ENCODE assay signal across 21 cellular contexts in genomic region chr11:129855086-129855485, GRCh38. TPM values are rescaled to one million over a fixed set of nuclear protein-coding genes. Genes with fewer than 3 reads are reported as not detected.
A peak's percentile ranks its signal among the peaks of the same experiment; 100 is the strongest.
DNase-seq lines count a peak whose midpoint lies in the region; ATAC-seq, FAIRE-seq and TF ChIP-seq lines count a peak whose summit lies in the region.
"Had no signal": no experiment of that assay in that cellular context is flagged by ENCODE, and none has a peak within 500 bp of the region (broad histone marks: within the 10 kb centered on the region; RNA-seq: fewer than 3 reads in every experiment).

No MANE protein-coding gene starts in this region.

- intact Hi-C loops in HepG2 (cut with micrococcal nuclease; ENCODE audit: unreplicated experiment) (no loop called here), right lobe of liver (cut with DNase I) (no loop called here), breast epithelium (cut with DNase I; ENCODE audit: low total_unique reads) (no loop called here)

- no peak for TF ChIP-seq POLR2A in HepG2 (IDR thresholded peaks at IDR 0.05; ENCODE audit: insufficient read depth in 1 of 2, low read depth in 2 of 2, low read length in 2 of 2)
- TF ChIP-seq POLR2A in right lobe of liver (IDR thresholded peaks at IDR 0.05) = no peak
- TF ChIP-seq POLR2A in breast epithelium (IDR thresholded peaks at IDR 0.05) = no peak

- DNase-seq in NCI-H1436 (lab: John Stamatoyannopoulos, UW) = peak; percentile 1
- DNase-seq in NCI-H1436 treated with DMSO at 0.1 percent for 48 hours (lab: John Stamatoyannopoulos, UW) = no peak
- DNase-seq in HepG2 (ENCODE audit: low spot score) = no peak
- no peak for DNase-seq in right lobe of liver
- no peak for DNase-seq in breast epithelium (ENCODE audit: low spot score in 2 of 2)
- no peak for DNase-seq in type B pancreatic cell (ENCODE audit: extremely low spot score, unreplicated experiment)
- DNase-seq in D721Med (ENCODE audit: insufficient read length, low spot score) = no peak
- DNase-seq in SW480 (ENCODE audit: low spot score) = no peak
- DNase-seq: 8988T; erythroblast; GF-D8; kidney glomerular epithelial cell; NCI-H146; NCI-H774; OCI-M1; stimulated activated CD4-positive, alpha-beta T cell treated with anti-CD3 and anti-CD28 coated beads, Interleukin-12 subunit alpha, Interleukin-12 subunit beta, amount 100 ng/mL, for 4 hours had no signal

- WGBS in HepG2 (ENCODE audit: low lambda C conversion rate) = 96% methylated on average over 10 of the region's 11 CpGs
- 80% methylated on average over 1 of the region's 11 CpGs for WGBS in right lobe of liver (ENCODE audit: insufficient coverage, low coverage, low lambda C conversion rate, missing lambda C conversion rate)

- TF ChIP-seq CTCF in HepG2 (CRISPR knock-in tag; IDR thresholded peaks at IDR 0.05) = no peak
- no peak for TF ChIP-seq CTCF in right lobe of liver (IDR thresholded peaks at IDR 0.05)
- no peak for TF ChIP-seq CTCF in breast epithelium (IDR thresholded peaks at IDR 0.05)
- TF ChIP-seq CTCF in type B pancreatic cell (conservative IDR thresholded peaks at IDR 0.05) = no peak
- no peak for TF ChIP-seq CTCF in D721Med (IDR thresholded peaks at IDR 0.05; ENCODE audit: insufficient read depth, missing control alignments)

- TF ChIP-seq RAD21 in HepG2 (CRISPR knock-in tag; IDR thresholded peaks at IDR 0.05) = no peak

- TF ChIP-seq EP300 in HepG2 (IDR thresholded peaks at IDR 0.05; ENCODE audit: low read depth in 2 of 2, low read length in 2 of 2) = no peak
- TF ChIP-seq EP300 in HepG2 (CRISPR knock-in tag; IDR thresholded peaks at IDR 0.05; ENCODE audit: borderline replicate concordance) = no peak

- FAIRE-seq in HepG2 (lab: Jason Lieb, UNC) = no peak
- FAIRE-seq in D721Med (lab: Jason Lieb, UNC) = no peak

- H3K4me2 ChIP-seq in HepG2 (ENCODE audit: low read depth, low read length) = no peak overlapping the region

- ATAC-seq in HepG2 (no peak), right lobe of liver (no peak)
- ATAC-seq: gastroesophageal sphincter, WTC11 had no signal

- peaks cover 11 to 40% of the 10 kb centered on the region in 2 experiments for H3K36me3 ChIP-seq in HepG2 (replicated peaks in 1 of 2; ENCODE audit: control insufficient read depth in 1 of 2, insufficient read depth in 2 of 2, low read length in 2 of 2)
- no peaks in the 10 kb centered on the region for H3K36me3 ChIP-seq in right lobe of liver
- no peaks in the 10 kb centered on the region for H3K36me3 ChIP-seq in breast epithelium

- CTCF ChIA-PET in HepG2 (lab: Yijun Ruan, JAX; ENCODE audit: low intra/inter-chr PET ratio, low total read pairs) = no interaction called here

- peaks cover 12% of the 10 kb centered on the region for H3K9me3 Mint-ChIP-seq in type B pancreatic cell
- H3K9me3 Mint-ChIP-seq: activated T-helper 2 cell treated with anti-CD3 and anti-CD28 coated beads, Interferon-gamma antibody, Interleukin-2, Interleukin-4, amounts not matched to agents 10 μg/mL and 5 μg/mL and 100 μg/mL, durations not matched to agents 14 hours and 24 hours and 36 hours; central memory CD8-positive, alpha-beta T cell; WTC11 had no signal

- no TSS peak for BruUV-seq in HepG2 (replicated peaks; lab: Mats Ljungman, UMichigan)

- H3K36me3 Mint-ChIP-seq in type B pancreatic cell = peaks cover 12% of the 10 kb centered on the region

- H3K4me3 Mint-ChIP-seq in type B pancreatic cell = no peak overlapping the region
- H3K4me3 Mint-ChIP-seq: central memory CD8-positive, alpha-beta T cell; WTC11 had no signal

- POLR2A ChIA-PET in HepG2 (lab: Yijun Ruan, JAX) = no interaction called here

- no peak overlapping the region for H2AFZ ChIP-seq in HepG2 (ENCODE audit: low read length)

- in situ Hi-C loops in HepG2 (cut with HindIII; ENCODE audit: extremely low pct_ligation_motif_present, low pct_unique_long_range_greater_than_20kb) = no loop called here

- H3K9ac ChIP-seq in HepG2 (ENCODE audit: insufficient read depth, low read depth, low read length) = no peak overlapping the region

- H3K4me3 ChIP-seq in HepG2 (replicated peaks in 1 of 3; ENCODE audit: insufficient read depth in 1 of 3, low read depth in 2 of 3, low read length in 3 of 3) = no peak overlapping the region
- no peak overlapping the region for H3K4me3 ChIP-seq in right lobe of liver
- H3K4me3 ChIP-seq in breast epithelium = no peak overlapping the region
- H3K4me3 ChIP-seq: gastroesophageal sphincter had no signal

- H4K20me1 ChIP-seq in HepG2 (ENCODE audit: insufficient read depth, low read length) = no peaks in the 10 kb centered on the region

- H3K9me3 ChIP-seq in HepG2 (ENCODE audit: low read length) (no peaks in the 10 kb centered on the region), right lobe of liver (no peaks in the 10 kb centered on the region), breast epithelium (no peaks in the 10 kb centered on the region)
- H3K9me3 ChIP-seq: gastroesophageal sphincter had no signal

- no peaks in the 10 kb centered on the region for H3K79me2 ChIP-seq in HepG2 (ENCODE audit: insufficient read depth, low read length)

- no peak overlapping the region for H3K27ac ChIP-seq in HepG2 (ENCODE audit: extremely low read length, insufficient read depth, low read length)
- no peak overlapping the region for H3K27ac ChIP-seq in right lobe of liver
- peak overlapping the region; percentile 78 to 89 for H3K27ac ChIP-seq in breast epithelium
- H3K27ac ChIP-seq: gastroesophageal sphincter had no signal

- H3K4me1 Mint-ChIP-seq in type B pancreatic cell (ENCODE audit: unreplicated experiment) = peaks cover 24% of the 10 kb centered on the region
- H3K4me1 Mint-ChIP-seq: WTC11 had no signal

- no peaks in the 10 kb centered on the region for H3K27me3 ChIP-seq in HepG2 (ENCODE audit: control insufficient read depth in 1 of 2, insufficient read depth in 2 of 2, low read length in 2 of 2)
- H3K27me3 ChIP-seq in right lobe of liver = no peaks in the 10 kb centered on the region
- no peaks in the 10 kb centered on the region for H3K27me3 ChIP-seq in breast epithelium
- H3K27me3 ChIP-seq: gastroesophageal sphincter had no signal

- no peaks in the 10 kb centered on the region for H3K27me3 Mint-ChIP-seq in type B pancreatic cell
- H3K27me3 Mint-ChIP-seq: central memory CD8-positive, alpha-beta T cell had no signal

- peaks cover 41% of the 10 kb centered on the region for H3K4me1 ChIP-seq in HepG2 (ENCODE audit: insufficient read depth, low read length)
- peaks cover 0 to 10% (median 5%) of the 10 kb centered on the region in 4 donors for H3K4me1 ChIP-seq in right lobe of liver
- H3K4me1 ChIP-seq in breast epithelium = peaks cover 0 to 16% of the 10 kb centered on the region in 2 donors
- H3K4me1 ChIP-seq: gastroesophageal sphincter had no signal

- H3K27ac Mint-ChIP-seq in type B pancreatic cell = peak overlapping the region; percentile 97
- H3K27ac Mint-ChIP-seq: activated T-helper 2 cell treated with anti-CD3 and anti-CD28 coated beads, Interferon-gamma antibody, Interleukin-2, Interleukin-4, amounts not matched to agents 10 μg/mL and 5 μg/mL and 100 μg/mL, durations not matched to agents 14 hours and 24 hours and 36 hours; WTC11 had no signal

RNA-seq across cellular contexts. Expression of gene TMEM45B, which starts 39.4 kb away (rescaled TPM):
- total RNA-seq in HepG2 (2016; rRNA removed; fragmentation: Illumina TruSeq; extraction: Trizol) = 17.3 and 29.1 TPM in 2 replicates
- total RNA-seq in HepG2 (2016; cell fraction: cytosol; rRNA removed; fragmentation: Illumina TruSeq; extraction: Trizol; ENCODE audit: low read depth) = 4.8 and 5.2 TPM in 2 replicates
- total RNA-seq in HepG2 (2016; cell fraction: insoluble cytoplasmic fraction; rRNA removed; fragmentation: Illumina TruSeq; extraction: Trizol) = 17.2 and 31.3 TPM in 2 replicates
- total RNA-seq in HepG2 (2016; cell fraction: membrane; rRNA removed; fragmentation: Illumina TruSeq; extraction: Trizol) = 8.3 and 11.1 TPM in 2 replicates
- 26.2 and 28.6 TPM in 2 replicates for total RNA-seq in HepG2 (2016; cell fraction: nucleus; rRNA removed; fragmentation: Illumina TruSeq; extraction: Trizol)
- polyA plus RNA-seq in HepG2 (2011; rRNA removed) = 181 and 248 TPM in 2 replicates
- 203 and 223 TPM in 2 replicates for polyA plus RNA-seq in HepG2 (2011; cell fraction: cytosol; rRNA removed)
- polyA plus RNA-seq in HepG2 (2011; cell fraction: nucleus; rRNA removed) = 104 and 141 TPM in 2 replicates
- 166 and 200 TPM in 2 replicates for polyA plus RNA-seq in HepG2 (2012)
- polyA plus RNA-seq in HepG2 (2016; cell fraction: cytosol; fragmentation: Illumina TruSeq; extraction: Trizol; ENCODE audit: low read depth) = 5.1 and 7.6 TPM in 2 replicates
- 13.8 and 13.9 TPM in 2 replicates for polyA plus RNA-seq in HepG2 (2016; cell fraction: insoluble cytoplasmic fraction; fragmentation: Illumina TruSeq; extraction: Trizol; ENCODE audit: low read depth)
- polyA plus RNA-seq in HepG2 (2016; cell fraction: membrane; fragmentation: Illumina TruSeq; extraction: Trizol; ENCODE audit: low read depth) = 7.9 and 8.9 TPM in 2 replicates
- 45.8 and 46.5 TPM in 2 replicates for polyA plus RNA-seq in HepG2 (2016; cell fraction: nucleus; fragmentation: Illumina TruSeq; extraction: Trizol; ENCODE audit: insufficient read depth, low read depth)
- 18.8 and 244 TPM in 2 replicates for polyA minus RNA-seq in HepG2 (2011; rRNA and poly(A)+ RNA removed; ENCODE audit: low replicate concordance)
- polyA minus RNA-seq in HepG2 (2011; cell fraction: cytosol; rRNA and poly(A)+ RNA removed) = 39.7 and 62.5 TPM in 2 replicates
- 45.2 and 49.5 TPM in 2 replicates for polyA minus RNA-seq in HepG2 (2011; cell fraction: nucleus; rRNA and poly(A)+ RNA removed)
- 100 to 1,000 TPM in 1 of 6 experiments, 10 to 100 TPM in 4, 1 to 10 TPM in 1; 10.0 to 126 (median 18.6) TPM for total RNA-seq in right lobe of liver
- 10 to 100 TPM in 1 of 3 donors, 1 to 10 TPM in 1, not detected in 1; 7.3 to 11.8 TPM for total RNA-seq in breast epithelium
- total RNA-seq in type B pancreatic cell (ENCODE audit: low replicate concordance) = 28.2 and 34.0 TPM in 2 replicates
- total RNA-seq: osteoblast had no signal

RNA-seq across cellular contexts. Expression of gene NFRKB, which starts 40.3 kb away (rescaled TPM):
- total RNA-seq in HepG2 (2016; rRNA removed; fragmentation: Illumina TruSeq; extraction: Trizol) = 17.9 and 22.9 TPM in 2 replicates
- 4.2 and 4.3 TPM in 2 replicates for total RNA-seq in HepG2 (2016; cell fraction: cytosol; rRNA removed; fragmentation: Illumina TruSeq; extraction: Trizol; ENCODE audit: low read depth)
- 14.3 and 22.1 TPM in 2 replicates for total RNA-seq in HepG2 (2016; cell fraction: insoluble cytoplasmic fraction; rRNA removed; fragmentation: Illumina TruSeq; extraction: Trizol)
- total RNA-seq in HepG2 (2016; cell fraction: membrane; rRNA removed; fragmentation: Illumina TruSeq; extraction: Trizol) = 10.6 and 11.5 TPM in 2 replicates
- 25.7 and 37.4 TPM in 2 replicates for total RNA-seq in HepG2 (2016; cell fraction: nucleus; rRNA removed; fragmentation: Illumina TruSeq; extraction: Trizol)
- polyA plus RNA-seq in HepG2 (2011; rRNA removed) = 23.7 and 31.0 TPM in 2 replicates
- 14.7 and 16.3 TPM in 2 replicates for polyA plus RNA-seq in HepG2 (2011; cell fraction: cytosol; rRNA removed)
- polyA plus RNA-seq in HepG2 (2011; cell fraction: nucleus; rRNA removed) = 127 and 157 TPM in 2 replicates
- 21.8 and 24.9 TPM in 2 replicates for polyA plus RNA-seq in HepG2 (2012)
- 1.2 and 1.4 TPM in 2 replicates for polyA plus RNA-seq in HepG2 (2016; cell fraction: cytosol; fragmentation: Illumina TruSeq; extraction: Trizol; ENCODE audit: low read depth)
- polyA plus RNA-seq in HepG2 (2016; cell fraction: insoluble cytoplasmic fraction; fragmentation: Illumina TruSeq; extraction: Trizol; ENCODE audit: low read depth) = 10.0 and 12.7 TPM in 2 replicates
- polyA plus RNA-seq in HepG2 (2016; cell fraction: membrane; fragmentation: Illumina TruSeq; extraction: Trizol; ENCODE audit: low read depth) = 3.3 and 3.4 TPM in 2 replicates
- polyA plus RNA-seq in HepG2 (2016; cell fraction: nucleus; fragmentation: Illumina TruSeq; extraction: Trizol; ENCODE audit: insufficient read depth, low read depth) = 53.0 and 63.6 TPM in 2 replicates
- 22.5 and 25.1 TPM in 2 replicates for polyA minus RNA-seq in HepG2 (2011; rRNA and poly(A)+ RNA removed; ENCODE audit: low replicate concordance)
- polyA minus RNA-seq in HepG2 (2011; cell fraction: cytosol; rRNA and poly(A)+ RNA removed) = 7.3 and 11.0 TPM in 2 replicates
- polyA minus RNA-seq in HepG2 (2011; cell fraction: nucleus; rRNA and poly(A)+ RNA removed) = 49.2 and 52.1 TPM in 2 replicates
- 10 to 100 TPM in 5 of 6 experiments, 1 to 10 TPM in 1; 9.5 to 15.0 (median 11.4) TPM for total RNA-seq in right lobe of liver
- 10 to 100 TPM; 30.2 to 45.2 (median 44.2) TPM for total RNA-seq in breast epithelium
- 37.9 and 49.0 TPM in 2 replicates for total RNA-seq in type B pancreatic cell (ENCODE audit: low replicate concordance)

Comparison
In these comparisons a context has a peak if more than half of its experiments do, and no peak if none do; other contexts are left out.
1. H3K27ac ChIP-seq: peak in breast epithelium (2 of 2); none in HepG2 (single experiment) and right lobe of liver (0 of 3).